Comparison of ENCODE assay signal across 1 cellular context in genomic region chr15:39918688-39919385, GRCh38.
TF ChIP-seq lines count a peak whose summit lies in the region.

No MANE protein-coding gene starts in this region.

TF ChIP-seq in IMR-90, 13 proteins besides CTCF, POLR2A, EP300 and RAD21 (continued from another document):
- TF ChIP-seq ELK1 (IDR thresholded peaks at IDR 0.05; ENCODE audit: borderline replicate concordance, low read depth, low read length): no peak
- no peak for TF ChIP-seq BHLHE40 (IDR thresholded peaks at IDR 0.05; ENCODE audit: low read depth, low read length)
- no peak for TF ChIP-seq FOS (IDR thresholded peaks at IDR 0.05; ENCODE audit: low read depth, low read length)
- no peak for TF ChIP-seq MXI1 (IDR thresholded peaks at IDR 0.05; ENCODE audit: borderline replicate concordance, low read depth, low read length)
- TF ChIP-seq USF2 (IDR thresholded peaks at IDR 0.05; ENCODE audit: low read depth, low read length): no peak
- TF ChIP-seq RFX5 (IDR thresholded peaks at IDR 0.05; ENCODE audit: low read depth, low read length): no peak
- TF ChIP-seq CEBPB (IDR thresholded peaks at IDR 0.05; ENCODE audit: low read depth, low read length): peak; percentile 41
- TF ChIP-seq CHD1 (IDR thresholded peaks at IDR 0.05; ENCODE audit: low read depth, low read length): peak; percentile 94; the same call in 1 of the 2 replicates
